ENCODE assay signal across 1 cellular context in genomic region chr1:98321191-98321590, GRCh38.
TF ChIP-seq lines count a peak whose summit lies in the region.

No MANE protein-coding gene starts in this region.

TF ChIP-seq in IMR-90, 13 proteins besides CTCF, POLR2A, EP300 and RAD21 (continued from another document):
- no peak for TF ChIP-seq CEBPB (IDR thresholded peaks at IDR 0.05; ENCODE audit: low read depth, low read length)
TF ChIP-seq in IMR-90: peak in this region for 0.
